ENCODE assay signal across 8 cellular contexts in genomic region chr16:89422905-89423630, GRCh38.
DNase-seq lines count a peak whose midpoint lies in the region; ATAC-seq and TF ChIP-seq lines count a peak whose summit lies in the region.

No MANE protein-coding gene starts in this region.

- peaks cover 56% of the 10 kb centered on the region for H3K4me1 Mint-ChIP-seq in CD14-positive monocyte
- peaks cover 85% of the 10 kb centered on the region for H3K4me1 Mint-ChIP-seq in activated T-cell treated with anti-CD3 and anti-CD28 coated beads, Interleukin-2, amount 50 U/mL, for 24 hours (ENCODE audit: low read depth)
- H3K4me1 Mint-ChIP-seq in immature natural killer cell, result peaks cover 79 to 91% of the 10 kb centered on the region in 2 donors

- no peak for ATAC-seq in GM19397 (IDR thresholded peaks at IDR 0.05; ENCODE audit: unreplicated experiment)

- peaks cover 34 to 56% of the 10 kb centered on the region in 2 donors for H3K36me3 Mint-ChIP-seq in CD14-positive monocyte
- H3K36me3 Mint-ChIP-seq in activated T-cell treated with anti-CD3 and anti-CD28 coated beads, Interleukin-2, amount 50 U/mL, for 24 hours (ENCODE audit: low read depth), result peaks cover 72% of the 10 kb centered on the region
- H3K36me3 Mint-ChIP-seq in immature natural killer cell, result peaks cover 0 to 18% (median 18%) of the 10 kb centered on the region in 3 donors

- H3K27ac Mint-ChIP-seq in CD14-positive monocyte (peak overlapping the region; percentile 82 to 95 (median 88)), immature natural killer cell (peak overlapping the region; percentile 78 to 92 (median 89))
- peak overlapping the region; percentile 92 for H3K27ac Mint-ChIP-seq in activated T-cell treated with anti-CD3 and anti-CD28 coated beads, Interleukin-2, amount 50 U/mL, for 24 hours

- peaks cover 0 to 1% (median 0%) of the 10 kb centered on the region in 3 donors for H3K27me3 Mint-ChIP-seq in CD14-positive monocyte (ENCODE audit: low read depth in 3 of 3)
- no peaks in the 10 kb centered on the region for H3K27me3 Mint-ChIP-seq in activated T-cell treated with anti-CD3 and anti-CD28 coated beads, Interleukin-2, amount 50 U/mL, for 24 hours
- H3K27me3 Mint-ChIP-seq in immature natural killer cell (ENCODE audit: low read depth in 3 of 3), result peaks cover 9 to 29% (median 17%) of the 10 kb centered on the region in 3 donors

- H3K4me3 Mint-ChIP-seq in CD14-positive monocyte (peak overlapping the region in 1 of 2 donors; percentile 81), immature natural killer cell (peak overlapping the region; percentile 66 to 81 (median 75))
- peak overlapping the region; percentile 39 for H3K4me3 Mint-ChIP-seq in activated T-cell treated with anti-CD3 and anti-CD28 coated beads, Interleukin-2, amount 50 U/mL, for 24 hours

- H3K9me3 Mint-ChIP-seq in CD14-positive monocyte (no peaks in the 10 kb centered on the region), immature natural killer cell (no peaks in the 10 kb centered on the region)
- H3K9me3 Mint-ChIP-seq in activated T-cell treated with anti-CD3 and anti-CD28 coated beads, Interleukin-2, amount 50 U/mL, for 24 hours, result no peaks in the 10 kb centered on the region

- no peak for TF ChIP-seq CTCF in CD14-positive monocyte (IDR thresholded peaks at IDR 0.05)
- TF ChIP-seq CTCF in GM20000 (IDR thresholded peaks at IDR 0.05; ENCODE audit: extremely low read depth, missing control alignments), result no peak

- intact Hi-C loops in CD14-positive monocyte (cut with micrococcal nuclease), result no loop called here

- DNase-seq in CD14-positive monocyte (ENCODE audit: low spot score) (peak; percentile 67), GM20000 (ENCODE audit: low spot score) (peak; percentile 64), HT1080 (ENCODE audit: low read depth) (peak; percentile 84), immature natural killer cell (peak; percentile 89 to 90 (median 90)), NCI-H146 (lab: John Stamatoyannopoulos, UW) (no peak)
- DNase-seq in activated T-cell treated with anti-CD3 and anti-CD28 coated beads, Interleukin-2, amount 50 U/mL, for 24 hours, result peak; percentile 73
- DNase-seq in stimulated activated CD8-positive, alpha-beta memory T cell treated with anti-CD3 and anti-CD28 coated beads, Interleukin-7, amount 100 ng/mL, for 48 hours (ENCODE audit: extremely low read depth in 1 of 2, low read depth in 1 of 2), result peak; percentile 68 to 80
